8 cellular contexts compared by ENCODE assay signal in the genomic region with DNA sequence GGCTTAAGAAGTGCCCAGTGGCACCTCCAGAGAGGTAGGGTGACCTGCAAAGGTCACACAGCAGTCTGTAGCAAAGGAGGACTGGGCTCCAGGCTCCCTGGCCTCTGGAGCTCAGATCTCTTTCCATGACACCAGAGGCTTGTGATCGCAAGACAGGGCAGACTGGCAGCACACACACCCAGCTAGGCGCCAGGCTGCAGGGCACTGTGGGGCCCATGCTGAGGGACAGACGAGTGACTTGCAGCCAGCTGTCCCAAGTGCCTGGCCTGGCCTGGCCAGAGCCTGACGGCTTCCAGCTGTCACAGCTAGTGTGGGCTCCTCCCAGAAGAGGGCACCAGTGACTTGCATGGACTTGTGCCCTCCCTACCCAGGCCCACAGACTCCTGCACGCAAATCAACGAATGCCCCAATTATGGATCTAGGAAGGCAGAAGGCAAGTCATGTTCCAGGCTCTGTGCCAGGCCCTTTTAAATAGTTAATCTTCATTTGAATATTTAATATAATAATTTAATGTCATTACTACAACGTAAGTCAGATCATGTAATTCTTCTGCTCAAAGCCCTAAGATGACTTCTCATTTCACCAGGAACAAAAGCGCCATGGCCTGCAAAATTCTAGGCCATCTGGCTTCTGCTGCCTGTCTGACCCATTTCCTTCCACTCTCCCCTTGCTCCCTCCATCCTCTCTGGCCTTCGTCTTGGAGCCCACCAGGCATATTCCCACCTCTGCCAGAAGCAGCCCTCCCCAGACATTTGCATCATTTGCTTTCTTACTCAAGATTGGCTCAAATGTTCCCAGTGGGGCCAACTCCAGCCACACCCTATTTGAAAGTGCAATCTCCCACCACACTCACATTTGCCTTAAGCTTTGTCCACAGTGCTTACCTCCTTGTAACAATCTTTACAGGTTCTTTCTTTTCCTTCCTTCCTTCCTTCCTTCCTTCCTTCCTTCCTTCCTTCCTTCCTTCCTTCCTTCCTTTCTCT. TPM values are rescaled to one million over a fixed set of nuclear protein-coding genes. Genes with fewer than 3 reads are reported as not detected.
DNase-seq lines count a peak whose midpoint lies in the region; ATAC-seq and TF ChIP-seq lines count a peak whose summit lies in the region.

No MANE protein-coding gene starts in this region.

- no peak overlapping the region for H3K27ac Mint-ChIP-seq in T-cell

- H3K27me3 Mint-ChIP-seq in T-cell: peaks cover 12 to 29% of the 10 kb centered on the region in 2 donors

- CTCF ChIA-PET in T-cell (lab: Charles Lee): interaction anchor here (0.5 to 1.4 kb wide), 4 partner anchors 9 to 99 kb away, joined by 3 to 5 read pairs (median 4); a partner anchor contains a TSS

- no peaks in the 10 kb centered on the region for H3K9me3 Mint-ChIP-seq in T-cell

- DNase-seq in NCI-H526 (lab: John Stamatoyannopoulos, UW): peak; percentile 9 to 57
- no peak for DNase-seq in NCI-H526 treated with DMSO at 0.1 percent for 48 hours (lab: John Stamatoyannopoulos, UW)
- DNase-seq in T-cell: no peak
- DNase-seq in left ventricle myocardium inferior: peak; percentile 74
- DNase-seq in transverse colon: no peak
- no peak for DNase-seq in GM03348 (ENCODE audit: low spot score)
- DNase-seq in NCI-H187 treated with DMSO at 0.1 percent for 48 hours (lab: John Stamatoyannopoulos, UW): no peak

- H3K27ac ChIP-seq in left ventricle myocardium inferior (replicated peaks) (peak overlapping the region; percentile 96), transverse colon (peak overlapping the region; percentile 15 to 96 (median 78))

- TF ChIP-seq CTCF in left ventricle myocardium inferior (IDR thresholded peaks at IDR 0.05; ENCODE audit: borderline replicate concordance): peak; percentile 36
- TF ChIP-seq CTCF in transverse colon (IDR thresholded peaks at IDR 0.05): no peak

- peaks cover 3% of the 10 kb centered on the region for H3K36me3 ChIP-seq in left ventricle myocardium inferior
- H3K36me3 ChIP-seq in transverse colon: no peaks in the 10 kb centered on the region

- peaks cover 16% of the 10 kb centered on the region for H3K4me1 ChIP-seq in left ventricle myocardium inferior
- peaks cover 6 to 14% (median 10%) of the 10 kb centered on the region in 4 donors for H3K4me1 ChIP-seq in transverse colon

- H3K27me3 ChIP-seq in left ventricle myocardium inferior (ENCODE audit: low read depth): peaks cover 29% of the 10 kb centered on the region
- peaks cover 25% of the 10 kb centered on the region for H3K27me3 ChIP-seq in transverse colon

- ATAC-seq in T-cell (replicated peaks in 1 of 4) (peak; percentile 35 to 63 (median 49)), HG03097 (IDR thresholded peaks at IDR 0.05; ENCODE audit: low FRiP score, unreplicated experiment) (no peak)

- no peaks in the 10 kb centered on the region for H3K36me3 Mint-ChIP-seq in T-cell

- 44 to 49% methylated on average over 3 to 9 of the region's 9 CpGs for WGBS in transverse colon (ENCODE audit: low coverage in 1 of 2), 2 donors

- H3K4me3 ChIP-seq in left ventricle myocardium inferior (no peak overlapping the region), transverse colon (no peak overlapping the region)

- TF ChIP-seq EP300 in transverse colon (IDR thresholded peaks at IDR 0.05; ENCODE audit: low read depth): no peak

- peaks cover 0 to 4% (median 3%) of the 10 kb centered on the region in 3 donors for H3K4me1 Mint-ChIP-seq in T-cell

- POLR2A ChIA-PET in T-cell (lab: Charles Lee): no interaction called here

- H3K9me3 ChIP-seq in left ventricle myocardium inferior (replicated peaks): no peaks in the 10 kb centered on the region
- no peaks in the 10 kb centered on the region for H3K9me3 ChIP-seq in transverse colon

- peak; percentile 9 for TF ChIP-seq POLR2A in transverse colon (IDR thresholded peaks at IDR 0.05)

- H3K4me3 Mint-ChIP-seq in T-cell: no peak overlapping the region

- intact Hi-C loops in left ventricle myocardium inferior (cut with micrococcal nuclease): no loop called here
- intact Hi-C loops in transverse colon (cut with DNase I; ENCODE audit: low total_unique reads): no loop called here

- in situ Hi-C loops in transverse colon (cut with MboI; ENCODE audit: low pct_ligation_motif_present in 1 of 4, low pct_unique_long_range_greater_than_20kb in 1 of 4, low sequenced_read_pairs in 3 of 4): no loop called here

RNA-seq across cellular contexts. Expression of a gene that starts 3.7 kb away (rescaled TPM):
- total RNA-seq in T-cell (10 to 100 TPM; 13.8 to 23.9 (median 18.9) TPM), left ventricle myocardium inferior (145 TPM), transverse colon (10 to 100 TPM; 26.5 to 95.8 (median 48.5) TPM)

RNA-seq across cellular contexts. Expression of a gene that starts 12.7 kb away (rescaled TPM):
- 1 to 10 TPM in 2 of 5 donors, under 1 TPM in 1, not detected in 2; 0.98 to 1.3 (median 1.3) TPM for total RNA-seq in T-cell
- total RNA-seq in left ventricle myocardium inferior: 15,954 TPM
- total RNA-seq in transverse colon: over 10,000 TPM in 1 of 4 donors, 1,000 to 10,000 TPM in 2, 100 to 1,000 TPM in 1; 1,000 to 12,373 (median 1,519) TPM

RNA-seq across cellular contexts. Expression of a gene that starts 43.2 kb away (rescaled TPM):
- total RNA-seq in T-cell: 10 to 100 TPM; 73.5 to 88.8 (median 85.4) TPM
- 73.0 TPM for total RNA-seq in left ventricle myocardium inferior
- total RNA-seq in transverse colon: 100 to 1,000 TPM in 2 of 4 donors, 10 to 100 TPM in 2; 61.3 to 142 (median 104) TPM

Comparison
In these comparisons a context has a peak if more than half of its experiments do, and no peak if none do; other contexts are left out.
1. DNase-seq: peak in NCI-H526 (2 of 2) and left ventricle myocardium inferior (single experiment); none in NCI-H526 treated with DMSO at 0.1 percent for 48 hours (single experiment), T-cell (0 of 34), transverse colon (single experiment), GM03348 (single experiment) and NCI-H187 treated with DMSO at 0.1 percent for 48 hours (single experiment).
2. RNA of a gene that starts 12.7 kb away (total RNA-seq): 15,954 TPM in left ventricle myocardium inferior (single experiment) and 1,000 to 12,373 TPM in transverse colon; 0.98 to 1.3 TPM in T-cell; every median in the first group is over 100 times any median in the second.